ENCODE assay signal across 8 cellular contexts in genomic region chr1:237901284-237901870, GRCh38. TPM values are rescaled to one million over a fixed set of nuclear protein-coding genes. Genes with fewer than 3 reads are reported as not detected.
DNase-seq lines count a peak whose midpoint lies in the region; ATAC-seq and TF ChIP-seq lines count a peak whose summit lies in the region.

No MANE protein-coding gene starts in this region.

- intact Hi-C loops in A673 (cut with micrococcal nuclease; ENCODE audit: unreplicated experiment): no loop called here
- intact Hi-C loops in testis (cut with DNase I; ENCODE audit: low total_unique reads): no loop called here

- POLR2A ChIA-PET in A673 (lab: Charles Lee; ENCODE audit: low non-redundant PET): no interaction called here

- no peaks in the 10 kb centered on the region for H3K9me3 ChIP-seq in A673 (ENCODE audit: low read depth, low read length, poor library complexity, severe bottlenecking)
- no peaks in the 10 kb centered on the region for H3K9me3 ChIP-seq in testis
- H3K9me3 ChIP-seq in tibial nerve: no peaks in the 10 kb centered on the region

- H3K4me3 ChIP-seq in A673 (ENCODE audit: low read depth, low read length, poor library complexity, severe bottlenecking) (no peak overlapping the region), testis (no peak overlapping the region), tibial nerve (no peak overlapping the region)

- H3K36me3 ChIP-seq in A673 (ENCODE audit: insufficient read depth, low read length, poor library complexity, severe bottlenecking) (no peaks in the 10 kb centered on the region), testis (ENCODE audit: low read depth, missing control alignments) (no peaks in the 10 kb centered on the region), tibial nerve (no peaks in the 10 kb centered on the region)

- H3K4me1 ChIP-seq in A673 (ENCODE audit: insufficient read depth, low read length, poor library complexity, severe bottlenecking) (no peaks in the 10 kb centered on the region), testis (no peaks in the 10 kb centered on the region), tibial nerve (no peaks in the 10 kb centered on the region)

- TF ChIP-seq CTCF in A673 (conservative IDR thresholded peaks at IDR 0.05; ENCODE audit: low read depth, low read length): peak; percentile 46
- peak; percentile 8 to 47 (median 35) for TF ChIP-seq CTCF in testis (IDR thresholded peaks at IDR 0.05)
- TF ChIP-seq CTCF in tibial nerve (IDR thresholded peaks at IDR 0.05): no peak

- WGBS in testis, 2 donors: 54 to 60% methylated on average over 4 of the region's 4 CpGs
- 63 to 71% methylated on average over 4 of the region's 4 CpGs for WGBS in tibial nerve, 2 donors

- TF ChIP-seq POLR2A in testis (IDR thresholded peaks at IDR 0.05): no peak
- no peak for TF ChIP-seq POLR2A in tibial nerve (IDR thresholded peaks at IDR 0.05)

- H3K27me3 ChIP-seq in A673 (replicated peaks; ENCODE audit: insufficient read depth, low read depth, low read length, poor library complexity): no peaks in the 10 kb centered on the region
- H3K27me3 ChIP-seq in testis: no peaks in the 10 kb centered on the region
- H3K27me3 ChIP-seq in tibial nerve: no peaks in the 10 kb centered on the region

- ATAC-seq in GM19463 (IDR thresholded peaks at IDR 0.05; ENCODE audit: unreplicated experiment) (peak; percentile 77), esophagus mucosa (peak; percentile 77), GM18520 (IDR thresholded peaks at IDR 0.05; ENCODE audit: unreplicated experiment) (no peak)

- CTCF ChIA-PET in A673 (lab: Charles Lee): interaction anchor here (1.0 kb wide), 1 partner anchor 27 kb away, joined by 3 read pairs; no protein-coding TSS in a partner anchor

- TF ChIP-seq EP300 in tibial nerve (IDR thresholded peaks at IDR 0.05): no peak

- H3K27ac ChIP-seq in A673 (ENCODE audit: low read depth, low read length, poor library complexity, severe bottlenecking) (no peak overlapping the region), testis (no peak overlapping the region), tibial nerve (no peak overlapping the region)

- peak; percentile 11 for DNase-seq in A673 (ENCODE audit: low spot score)
- peak; percentile 20 for DNase-seq in NCI-H2171 treated with DMSO at 0.1 percent for 48 hours (lab: John Stamatoyannopoulos, UW)
- peak; percentile 38 for DNase-seq in testis
- DNase-seq in tibial nerve (ENCODE audit: low spot score in 2 of 2): no peak
- DNase-seq in stimulated activated CD4-positive, alpha-beta T cell treated with anti-CD3 and anti-CD28 coated beads, Interleukin-1b, Interleukin-23, amount 100 ng/mL, for 48 hours: no peak

- no TSS peak for BruUV-seq in A673 (replicated peaks; lab: Mats Ljungman, UMichigan)

RNA-seq across cellular contexts. Expression of gene ZP4, which starts 10.7 kb away (rescaled TPM):
- not detected in 2 replicates for total RNA-seq in A673 (2021)
- not detected for total RNA-seq in esophagus mucosa
- not detected for total RNA-seq in testis
- polyA plus RNA-seq in testis (ENCODE audit: insufficient read depth, low read depth, low replicate concordance): not detected
- total RNA-seq in tibial nerve: not detected

Comparison
In these comparisons a context has a peak if more than half of its experiments do, and no peak if none do; other contexts are left out.
1. DNase-seq: peak in A673 (single experiment), NCI-H2171 treated with DMSO at 0.1 percent for 48 hours (single experiment) and testis (single experiment); none in tibial nerve (0 of 2) and stimulated activated CD4-positive, alpha-beta T cell treated with anti-CD3 and anti-CD28 coated beads, Interleukin-1b, Interleukin-23, amount 100 ng/mL, for 48 hours (single experiment).
2. CTCF ChIP-seq: peak in A673 (single experiment) and testis (3 of 3); none in tibial nerve (0 of 5).